Comparison of ENCODE assay signal across 1 cellular context in genomic region chr4:3851211-3851610, GRCh38.
TF ChIP-seq lines count a peak whose summit lies in the region.

No MANE protein-coding gene starts in this region.

TF ChIP-seq in GM23338, 12 proteins besides CTCF, POLR2A, EP300 and RAD21 (continued from another document):
- TF ChIP-seq ZNF462 (CRISPR knock-in tag; IDR thresholded peaks at IDR 0.05): no peak
- no peak for TF ChIP-seq EZH2 (IDR thresholded peaks at IDR 0.05; ENCODE audit: low read depth, unreplicated experiment)
- no peak for TF ChIP-seq EZH2phosphoT487 (IDR thresholded peaks at IDR 0.05; ENCODE audit: unreplicated experiment)
- TF ChIP-seq, protein P1, sequence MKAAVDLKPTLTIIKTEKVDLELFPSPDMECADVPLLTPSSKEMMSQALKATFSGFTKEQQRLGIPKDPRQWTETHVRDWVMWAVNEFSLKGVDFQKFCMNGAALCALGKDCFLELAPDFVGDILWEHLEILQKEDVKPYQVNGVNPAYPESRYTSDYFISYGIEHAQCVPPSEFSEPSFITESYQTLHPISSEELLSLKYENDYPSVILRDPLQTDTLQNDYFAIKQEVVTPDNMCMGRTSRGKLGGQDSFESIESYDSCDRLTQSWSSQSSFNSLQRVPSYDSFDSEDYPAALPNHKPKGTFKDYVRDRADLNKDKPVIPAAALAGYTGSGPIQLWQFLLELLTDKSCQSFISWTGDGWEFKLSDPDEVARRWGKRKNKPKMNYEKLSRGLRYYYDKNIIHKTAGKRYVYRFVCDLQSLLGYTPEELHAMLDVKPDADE (IDR thresholded peaks at IDR 0.05): no peak
